Comparison of ENCODE assay signal across 10 cellular contexts in the genomic region with DNA sequence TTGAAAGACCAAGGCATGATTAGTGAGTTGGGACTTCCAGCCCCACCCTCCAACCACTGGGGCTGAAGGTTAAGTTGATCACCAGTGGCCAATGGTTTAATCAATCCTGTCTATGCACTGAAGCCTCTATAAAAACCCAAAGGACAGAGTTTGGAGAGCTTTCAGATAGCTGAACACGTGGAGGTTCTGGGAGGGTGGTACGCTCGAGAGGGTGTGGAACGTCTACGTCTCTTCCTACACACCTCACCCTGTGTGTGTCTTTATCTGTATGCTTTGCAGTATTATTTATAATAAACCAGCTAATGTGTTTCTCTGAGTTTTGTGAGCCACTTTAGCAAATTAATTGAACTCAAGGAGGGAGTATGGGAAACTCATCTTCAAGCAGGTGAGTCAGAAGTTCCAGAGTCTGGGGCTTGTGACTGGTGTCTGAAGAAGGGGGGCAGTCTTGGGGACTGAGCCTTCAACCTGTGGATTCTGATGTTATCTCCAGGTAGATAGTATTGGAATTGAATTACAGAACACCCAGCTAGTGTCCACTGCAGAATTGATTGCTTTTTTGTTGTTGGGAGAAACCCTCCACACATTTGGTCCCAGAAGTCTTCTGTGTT. TPM values are rescaled to one million over a fixed set of nuclear protein-coding genes. Genes with fewer than 3 reads are reported as not detected.
DNase-seq lines count a peak whose midpoint lies in the region; ATAC-seq lines count a peak whose summit lies in the region.
"Had no signal": no experiment of that assay in that cellular context is flagged by ENCODE, and none has a peak within 500 bp of the region (broad histone marks: within the 10 kb centered on the region; RNA-seq: fewer than 3 reads in every experiment).

No MANE protein-coding gene starts in this region.

- H3K4me3 ChIP-seq in HAP-1, result no peak overlapping the region
- H3K4me3 ChIP-seq: SK-N-MC had no signal

- H3K27ac Mint-ChIP-seq in T-cell, result peak overlapping the region; percentile 75 to 83
- peak overlapping the region; percentile 77 for H3K27ac Mint-ChIP-seq in central memory CD8-positive, alpha-beta T cell (ENCODE audit: low read depth)

- H3K9me3 Mint-ChIP-seq in T-cell, result no peaks in the 10 kb centered on the region
- H3K9me3 Mint-ChIP-seq in central memory CD8-positive, alpha-beta T cell, result no peaks in the 10 kb centered on the region

- H3K36me3 ChIP-seq in HAP-1 (replicated peaks), result peaks cover 9% of the 10 kb centered on the region

- no peaks in the 10 kb centered on the region for H3K27me3 ChIP-seq in HAP-1 (ENCODE audit: low read depth)

- in situ Hi-C loops in HAP-1 (cut with MboI; ENCODE audit: low sequenced_read_pairs), result no loop called here

- H3K4me3 Mint-ChIP-seq in T-cell, result peak overlapping the region; percentile 42 to 62 (median 53)
- H3K4me3 Mint-ChIP-seq in central memory CD8-positive, alpha-beta T cell, result peak overlapping the region; percentile 61

- peak; percentile 11 for ATAC-seq in GM18520 (IDR thresholded peaks at IDR 0.05; ENCODE audit: unreplicated experiment)
- peak; percentile 53 to 79 (median 65) for ATAC-seq in T-cell (replicated peaks in 1 of 4)
- no peak for ATAC-seq in central memory CD8-positive, alpha-beta T cell (replicated peaks; ENCODE audit: extremely low read depth, poor library complexity, severe bottlenecking)
- no peak for ATAC-seq in GM19023 (IDR thresholded peaks at IDR 0.05; ENCODE audit: unreplicated experiment)

- H3K4me1 Mint-ChIP-seq in T-cell, result peaks cover 70 to 86% (median 82%) of the 10 kb centered on the region in 3 donors
- peaks cover 62% of the 10 kb centered on the region for H3K4me1 Mint-ChIP-seq in central memory CD8-positive, alpha-beta T cell

- CTCF ChIA-PET in T-cell (lab: Charles Lee), result interaction anchor here in 1 of 2 donors (0.5 to 1.5 kb wide), 2 partner anchors 21 to 1778 kb away, joined by 3 read pairs; a partner anchor contains a TSS

- DNase-seq in T-cell (peak in 2 of 34 experiments; percentile 44 to 66), T1000 (lab: John Stamatoyannopoulos, UW) (no peak), NCI-H226 (no peak), HAP-1 (ENCODE audit: low spot score in 2 of 2) (no peak)
- no peak for DNase-seq in central memory CD8-positive, alpha-beta T cell (ENCODE audit: low spot score in 2 of 2)
- peak; percentile 53 to 63 for DNase-seq in stimulated activated CD4-positive, alpha-beta T cell treated with anti-CD3 and anti-CD28 coated beads, Interleukin-2, amount 100 ng/mL, for 24 hours

- H3K4me1 ChIP-seq in HAP-1, result no peaks in the 10 kb centered on the region
- H3K4me1 ChIP-seq: parathyroid adenoma had no signal

- POLR2A ChIA-PET in T-cell (lab: Charles Lee), result no interaction called here

- peaks cover 42% of the 10 kb centered on the region for H3K36me3 Mint-ChIP-seq in T-cell
- H3K36me3 Mint-ChIP-seq in central memory CD8-positive, alpha-beta T cell (ENCODE audit: insufficient read depth), result peaks cover 36% of the 10 kb centered on the region

- H3K9me3 ChIP-seq in HAP-1, result peaks cover 5% of the 10 kb centered on the region; the same call in 1 of the 2 replicates

- no peaks in the 10 kb centered on the region for H3K27me3 Mint-ChIP-seq in T-cell
- no peaks in the 10 kb centered on the region for H3K27me3 Mint-ChIP-seq in central memory CD8-positive, alpha-beta T cell

RNA-seq across cellular contexts. Expression of a gene that starts 20.3 kb away (rescaled TPM):
- 100 to 1,000 TPM; 228 to 277 (median 255) TPM for total RNA-seq in T-cell

Comparison
In these comparisons a context has a peak if more than half of its experiments do, and no peak if none do; other contexts are left out.
1. ATAC-seq: peak in GM18520 (single experiment) and T-cell (4 of 4); none in central memory CD8-positive, alpha-beta T cell (single experiment) and GM19023 (single experiment).
2. DNase-seq: peak in stimulated activated CD4-positive, alpha-beta T cell treated with anti-CD3 and anti-CD28 coated beads, Interleukin-2, amount 100 ng/mL, for 24 hours (2 of 2); none in central memory CD8-positive, alpha-beta T cell (0 of 2), T1000 (single experiment), NCI-H226 (single experiment) and HAP-1 (0 of 2).